In genomic region chr6:138572200-138572875, GRCh38 we compare ENCODE assay signal across 8 cellular contexts.
DNase-seq lines count a peak whose midpoint lies in the region; ATAC-seq and TF ChIP-seq lines count a peak whose summit lies in the region.

No MANE protein-coding gene starts in this region.

- H3K27me3 ChIP-seq in ascending aorta, result no peaks in the 10 kb centered on the region

- peak overlapping the region; percentile 36 to 61 for H3K4me3 ChIP-seq in ascending aorta
- peak overlapping the region; percentile 64 for H3K4me3 ChIP-seq in retinal pigment epithelial cell (ENCODE audit: low read length)

- H3K9me3 ChIP-seq in ascending aorta, result no peaks in the 10 kb centered on the region

- no peak for ATAC-seq in GM18858 (IDR thresholded peaks at IDR 0.05; ENCODE audit: unreplicated experiment)
- no peak for ATAC-seq in HG02870 (IDR thresholded peaks at IDR 0.05; ENCODE audit: unreplicated experiment)
- no peak for ATAC-seq in HG03571 (IDR thresholded peaks at IDR 0.05; ENCODE audit: unreplicated experiment)

- intact Hi-C loops in ascending aorta (cut with DNase I), result no loop called here

- H3K4me1 ChIP-seq in ascending aorta, result peaks cover 0 to 3% of the 10 kb centered on the region in 2 donors

- peak; percentile 24 for DNase-seq in CD1c-positive myeloid dendritic cell (ENCODE audit: extremely low spot score)
- peak; percentile 85 for DNase-seq in NCI-H1105 (lab: John Stamatoyannopoulos, UW)
- DNase-seq in ascending aorta (ENCODE audit: low spot score in 2 of 2), result peak in 1 of 2 donors; percentile 78
- peak; percentile 57 for DNase-seq in hepatic stellate cell (ENCODE audit: low spot score)
- peak; percentile 88 for DNase-seq in retinal pigment epithelial cell (ENCODE audit: low read depth)

- TF ChIP-seq CTCF in ascending aorta (IDR thresholded peaks at IDR 0.05) (no peak), retinal pigment epithelial cell (conservative IDR thresholded peaks at IDR 0.05; ENCODE audit: low read depth, low read length) (no peak)

- no peak overlapping the region for H3K27ac ChIP-seq in ascending aorta

- H3K36me3 ChIP-seq in ascending aorta, result no peaks in the 10 kb centered on the region
